ENCODE assay signal across 12 cellular contexts in genomic region chr4:119037709-119038463, GRCh38.
DNase-seq lines count a peak whose midpoint lies in the region; ATAC-seq and TF ChIP-seq lines count a peak whose summit lies in the region.
"Had no signal": no experiment of that assay in that cellular context is flagged by ENCODE, and none has a peak within 500 bp of the region (broad histone marks: within the 10 kb centered on the region; RNA-seq: fewer than 3 reads in every experiment).

No MANE protein-coding gene starts in this region.

- no peaks in the 10 kb centered on the region for H3K36me3 Mint-ChIP-seq in MCF 10A (ENCODE audit: insufficient read depth, unreplicated experiment)
- no peaks in the 10 kb centered on the region for H3K36me3 Mint-ChIP-seq in dendritic cell treated with granulocyte-macrophage colony-stimulating factor and Interleukin-4, amounts not matched to agents 40 ng/mL and 50 ng/mL, for 4 days (ENCODE audit: low read depth)

- no peaks in the 10 kb centered on the region for H3K9me3 Mint-ChIP-seq in MCF 10A (ENCODE audit: unreplicated experiment)
- H3K9me3 Mint-ChIP-seq in dendritic cell treated with granulocyte-macrophage colony-stimulating factor and Interleukin-4, amounts not matched to agents 40 ng/mL and 50 ng/mL, for 4 days: no peaks in the 10 kb centered on the region
- H3K9me3 Mint-ChIP-seq: effector memory CD8-positive, alpha-beta T cell had no signal

- TF ChIP-seq EP300 in tibial nerve (IDR thresholded peaks at IDR 0.05): peak in 1 of 2 donors; percentile 39

- H3K27me3 Mint-ChIP-seq in MCF 10A (ENCODE audit: insufficient read depth, unreplicated experiment): no peaks in the 10 kb centered on the region
- H3K27me3 Mint-ChIP-seq in dendritic cell treated with granulocyte-macrophage colony-stimulating factor and Interleukin-4, amounts not matched to agents 40 ng/mL and 50 ng/mL, for 4 days: no peaks in the 10 kb centered on the region

- POLR2A ChIA-PET in MCF 10A (lab: Yijun Ruan, JAX): interaction anchor here (0.6 to 3.0 kb wide), 6 partner anchors 9 to 262 kb away, joined by 3 to 11 read pairs (median 5); partner anchors contain the start of gene USP53

- in situ Hi-C loops in brain microvascular endothelial cell (cut with HindIII; ENCODE audit: low pct_ligation_motif_present, low sequenced_read_pairs): no loop called here

- peaks cover 7% of the 10 kb centered on the region for H3K4me1 Mint-ChIP-seq in MCF 10A (ENCODE audit: insufficient read depth, unreplicated experiment)
- peaks cover 26% of the 10 kb centered on the region for H3K4me1 Mint-ChIP-seq in dendritic cell treated with granulocyte-macrophage colony-stimulating factor and Interleukin-4, amounts not matched to agents 40 ng/mL and 50 ng/mL, for 4 days (ENCODE audit: low read depth)

- no peak overlapping the region for H3K4me3 Mint-ChIP-seq in MCF 10A (ENCODE audit: unreplicated experiment)
- H3K4me3 Mint-ChIP-seq in dendritic cell treated with granulocyte-macrophage colony-stimulating factor and Interleukin-4, amounts not matched to agents 40 ng/mL and 50 ng/mL, for 4 days: no peak overlapping the region
- H3K4me3 Mint-ChIP-seq: effector memory CD8-positive, alpha-beta T cell had no signal

- H3K4me1 ChIP-seq in breast epithelium: peaks cover 7% of the 10 kb centered on the region in 2 donors
- peaks cover 0 to 89% (median 38%) of the 10 kb centered on the region in 4 donors for H3K4me1 ChIP-seq in tibial nerve

- H3K27ac Mint-ChIP-seq in MCF 10A (ENCODE audit: low read depth, unreplicated experiment): no peak overlapping the region
- H3K27ac Mint-ChIP-seq in dendritic cell treated with granulocyte-macrophage colony-stimulating factor and Interleukin-4, amounts not matched to agents 40 ng/mL and 50 ng/mL, for 4 days: peak overlapping the region; percentile 71
- H3K27ac Mint-ChIP-seq: effector memory CD8-positive, alpha-beta T cell had no signal

- CTCF ChIA-PET in MCF 10A (lab: Yijun Ruan, JAX): interaction anchor here (0.9 to 7.5 kb wide), 3 partner anchors 51 to 171 kb away, joined by 3 to 93 read pairs (median 3); no protein-coding TSS in a partner anchor

- no TSS peak for BruUV-seq in MCF 10A (replicated peaks; lab: Mats Ljungman, UMichigan)

- intact Hi-C loops in breast epithelium (cut with DNase I; ENCODE audit: low total_unique reads) (no loop called here), MCF 10A (cut with micrococcal nuclease) (no loop called here)
- intact Hi-C loops in dendritic cell treated with granulocyte-macrophage colony-stimulating factor and Interleukin-4, amounts not matched to agents 40 ng/mL and 50 ng/mL, for 4 days (cut with micrococcal nuclease): no loop called here

- DNase-seq in breast epithelium (ENCODE audit: low spot score in 2 of 2): no peak
- no peak for DNase-seq in MCF 10A (ENCODE audit: unreplicated experiment)
- no peak for DNase-seq in tibial nerve (ENCODE audit: low spot score in 2 of 2)
- no peak for DNase-seq in brain microvascular endothelial cell
- no peak for DNase-seq in effector CD8-positive, alpha-beta T cell (lab: John Stamatoyannopoulos, UW)
- DNase-seq in NCI-H187 (lab: John Stamatoyannopoulos, UW): no peak
- DNase-seq: effector memory CD8-positive, alpha-beta T cell; Kasumi-1 had no signal

- H3K9me3 ChIP-seq in breast epithelium (no peaks in the 10 kb centered on the region), tibial nerve (no peaks in the 10 kb centered on the region)
- H3K9me3 ChIP-seq: BLaER1 treated with 17β-estradiol and CSF1 and Interleukin-3, amounts not matched to agents 10 nM and 100 nM had no signal

- WGBS in tibial nerve, 2 donors: 54 to 57% methylated on average over 4 of the region's 4 CpGs

- TF ChIP-seq POLR2A in breast epithelium (IDR thresholded peaks at IDR 0.05) (no peak), tibial nerve (IDR thresholded peaks at IDR 0.05) (no peak)

- peak; percentile 59 for ATAC-seq in HG02885 (IDR thresholded peaks at IDR 0.05; ENCODE audit: poor library complexity, unreplicated experiment)
- ATAC-seq: effector memory CD8-positive, alpha-beta T cell; left lobe of liver had no signal

- no peak overlapping the region for H3K4me3 ChIP-seq in breast epithelium
- no peak overlapping the region for H3K4me3 ChIP-seq in tibial nerve
- H3K4me3 ChIP-seq in brain microvascular endothelial cell (ENCODE audit: low read depth, low read length): no peak overlapping the region
- H3K4me3 ChIP-seq: BLaER1 treated with 17β-estradiol and CSF1 and Interleukin-3, amounts not matched to agents 10 nM and 100 nM had no signal

- no peaks in the 10 kb centered on the region for H3K27me3 ChIP-seq in breast epithelium
- no peaks in the 10 kb centered on the region for H3K27me3 ChIP-seq in tibial nerve
- no peaks in the 10 kb centered on the region for H3K27me3 ChIP-seq in brain microvascular endothelial cell (replicated peaks)
- H3K27me3 ChIP-seq: BLaER1 treated with 17β-estradiol and CSF1 and Interleukin-3, amounts not matched to agents 10 nM and 100 nM had no signal

- peak overlapping the region; percentile 68 for H3K27ac ChIP-seq in breast epithelium
- peak overlapping the region; percentile 31 to 89 (median 56) for H3K27ac ChIP-seq in tibial nerve
- H3K27ac ChIP-seq in brain microvascular endothelial cell: no peak overlapping the region

- no peaks in the 10 kb centered on the region for H3K36me3 ChIP-seq in breast epithelium
- H3K36me3 ChIP-seq in tibial nerve: peaks cover 0 to 2% (median 0%) of the 10 kb centered on the region in 3 donors
- no peaks in the 10 kb centered on the region for H3K36me3 ChIP-seq in brain microvascular endothelial cell (replicated peaks)
- H3K36me3 ChIP-seq: BLaER1 treated with 17β-estradiol and CSF1 and Interleukin-3, amounts not matched to agents 10 nM and 100 nM had no signal

- no peak for TF ChIP-seq CTCF in breast epithelium (IDR thresholded peaks at IDR 0.05)
- TF ChIP-seq CTCF in MCF 10A (IDR thresholded peaks at IDR 0.05; ENCODE audit: unreplicated experiment): no peak
- no peak for TF ChIP-seq CTCF in tibial nerve (IDR thresholded peaks at IDR 0.05)
- no peak for TF ChIP-seq CTCF in brain microvascular endothelial cell (IDR thresholded peaks at IDR 0.05; ENCODE audit: low read depth, low read length, missing control alignments)
